In genomic region chr3:193869221-193870201, GRCh38 we compare ENCODE assay signal across 8 cellular contexts.
A peak's percentile ranks its signal among the peaks of the same experiment; 100 is the strongest.
DNase-seq lines count a peak whose midpoint lies in the region; ATAC-seq and TF ChIP-seq lines count a peak whose summit lies in the region.

No MANE protein-coding gene starts in this region.

- H3K9me3 ChIP-seq in heart right ventricle, result no peaks in the 10 kb centered on the region
- no peaks in the 10 kb centered on the region for H3K9me3 ChIP-seq in smooth muscle cell (replicated peaks; ENCODE audit: low read depth)

- intact Hi-C loops in activated CD4-positive, alpha-beta T cell treated with anti-CD3 and anti-CD28 coated beads for 36 hours (cut with DNase I, micrococcal nuclease), result no loop called here
- intact Hi-C loops in heart right ventricle (cut with DNase I), result loop anchor here in 2 of 10 donors (10.0 kb wide), 2 partner anchors 45 to 185 kb away; no protein-coding TSS in a partner anchor

- peaks cover 23% of the 10 kb centered on the region for H3K27me3 Mint-ChIP-seq in activated CD4-positive, alpha-beta T cell treated with anti-CD3 and anti-CD28 coated beads for 36 hours
- peaks cover 31% of the 10 kb centered on the region for H3K27me3 Mint-ChIP-seq in activated CD4-positive, alpha-beta T cell treated with anti-CD3 and anti-CD28 coated beads, Interleukin-2, amount 10 ng/mL, durations not matched to agents 7 days and 5 days
- peaks cover 47% of the 10 kb centered on the region for H3K27me3 Mint-ChIP-seq in WTC11 (ENCODE audit: low read depth)

- no peak overlapping the region for H3K27ac Mint-ChIP-seq in activated CD4-positive, alpha-beta T cell treated with anti-CD3 and anti-CD28 coated beads for 36 hours
- no peak overlapping the region for H3K27ac Mint-ChIP-seq in activated CD4-positive, alpha-beta T cell treated with anti-CD3 and anti-CD28 coated beads, Interleukin-2, amount 10 ng/mL, durations not matched to agents 7 days and 5 days
- H3K27ac Mint-ChIP-seq in WTC11, result no peak overlapping the region

- ATAC-seq in activated CD4-positive, alpha-beta T cell treated with anti-CD3 and anti-CD28 coated beads for 36 hours, result peak; percentile 72
- ATAC-seq in WTC11 (peak; percentile 82), heart right ventricle (peak; percentile 64 to 92 (median 78)), HG02884 (IDR thresholded peaks at IDR 0.05; ENCODE audit: unreplicated experiment) (no peak)

- peaks cover 5% of the 10 kb centered on the region for H3F3A ChIP-seq in smooth muscle cell (ENCODE audit: low read depth)

- 36 to 45% methylated on average over 68 to 71 of the region's 71 CpGs for WGBS in heart right ventricle, 2 donors
- 7% methylated on average over 71 of the region's 71 CpGs for WGBS in smooth muscle cell (ENCODE audit: low lambda C conversion rate)

- DNase-seq in activated CD4-positive, alpha-beta T cell treated with anti-CD3 and anti-CD28 coated beads for 36 hours, result peak; percentile 57
- DNase-seq in activated CD4-positive, alpha-beta T cell treated with anti-CD3 and anti-CD28 coated beads, Interleukin-2, amount 10 ng/mL, durations not matched to agents 7 days and 5 days, result no peak
- DNase-seq in WTC11 (ENCODE audit: low spot score) (peak; percentile 58), heart right ventricle (peak; percentile 40 to 51), smooth muscle cell (lab: John Stamatoyannopoulos, UW; ENCODE audit: unreplicated experiment) (peak; percentile 47), NCI-H2029 treated with DMSO at 0.1 percent for 48 hours (lab: John Stamatoyannopoulos, UW) (no peak), NCI-H2081 treated with DMSO at 0.1 percent for 48 hours (lab: John Stamatoyannopoulos, UW) (no peak)

- H3K9me3 Mint-ChIP-seq in activated CD4-positive, alpha-beta T cell treated with anti-CD3 and anti-CD28 coated beads for 36 hours (ENCODE audit: low read depth), result no peaks in the 10 kb centered on the region
- no peaks in the 10 kb centered on the region for H3K9me3 Mint-ChIP-seq in activated CD4-positive, alpha-beta T cell treated with anti-CD3 and anti-CD28 coated beads, Interleukin-2, amount 10 ng/mL, durations not matched to agents 7 days and 5 days
- no peaks in the 10 kb centered on the region for H3K9me3 Mint-ChIP-seq in WTC11

- no peaks in the 10 kb centered on the region for H3K36me3 ChIP-seq in heart right ventricle
- no peaks in the 10 kb centered on the region for H3K36me3 ChIP-seq in smooth muscle cell (ENCODE audit: low read depth)

- H2AFZ ChIP-seq in smooth muscle cell (ENCODE audit: low read depth), result peak overlapping the region; percentile 65

- peaks cover 0 to 28% (median 18%) of the 10 kb centered on the region in 7 donors for H3K27me3 ChIP-seq in heart right ventricle
- no peaks in the 10 kb centered on the region for H3K27me3 ChIP-seq in smooth muscle cell (ENCODE audit: low read depth)

- H3K4me1 Mint-ChIP-seq in activated CD4-positive, alpha-beta T cell treated with anti-CD3 and anti-CD28 coated beads for 36 hours, result peaks cover 5% of the 10 kb centered on the region
- H3K4me1 Mint-ChIP-seq in activated CD4-positive, alpha-beta T cell treated with anti-CD3 and anti-CD28 coated beads, Interleukin-2, amount 10 ng/mL, durations not matched to agents 7 days and 5 days, result peaks cover 10% of the 10 kb centered on the region
- peaks cover 40% of the 10 kb centered on the region for H3K4me1 Mint-ChIP-seq in WTC11

- H3K4me3 Mint-ChIP-seq in activated CD4-positive, alpha-beta T cell treated with anti-CD3 and anti-CD28 coated beads for 36 hours, result no peak overlapping the region
- no peak overlapping the region for H3K4me3 Mint-ChIP-seq in activated CD4-positive, alpha-beta T cell treated with anti-CD3 and anti-CD28 coated beads, Interleukin-2, amount 10 ng/mL, durations not matched to agents 7 days and 5 days
- peak overlapping the region; percentile 21; the same call in 1 of the 2 replicates for H3K4me3 Mint-ChIP-seq in WTC11

- H3K4me1 ChIP-seq in heart right ventricle, result peaks cover 0 to 23% (median 11%) of the 10 kb centered on the region in 9 donors
- H3K4me1 ChIP-seq in smooth muscle cell (ENCODE audit: low read depth), result peaks cover 23% of the 10 kb centered on the region

- POLR2A ChIA-PET in activated CD4-positive, alpha-beta T cell treated with anti-CD3 and anti-CD28 coated beads for 36 hours (lab: Charles Lee), result no interaction called here
- POLR2A ChIA-PET in activated CD4-positive, alpha-beta T cell treated with anti-CD3 and anti-CD28 coated beads, Interleukin-2, amount 10 ng/mL, durations not matched to agents 7 days and 5 days (lab: Charles Lee), result no interaction called here
- POLR2A ChIA-PET in WTC11 (lab: Charles Lee), result interaction anchor here (0.6 to 0.7 kb wide), 2 partner anchors 50 to 228 kb away, joined by 3 read pairs; no protein-coding TSS in a partner anchor

- CTCF ChIA-PET in activated CD4-positive, alpha-beta T cell treated with anti-CD3 and anti-CD28 coated beads for 36 hours (lab: Charles Lee), result interaction anchor here (0.6 kb wide), 1 partner anchor 16 kb away, joined by 3 read pairs; no protein-coding TSS in a partner anchor
- CTCF ChIA-PET in activated CD4-positive, alpha-beta T cell treated with anti-CD3 and anti-CD28 coated beads, Interleukin-2, amount 10 ng/mL, durations not matched to agents 7 days and 5 days (lab: Charles Lee), result interaction anchor here (1.4 kb wide), 1 partner anchor 272 kb away, joined by 3 read pairs; no protein-coding TSS in a partner anchor
- CTCF ChIA-PET in WTC11 (lab: Charles Lee), result interaction anchor here (0.6 to 1.2 kb wide), 2 partner anchors 212 to 446 kb away, joined by 3 read pairs; no protein-coding TSS in a partner anchor

- peak overlapping the region in 1 of 10 donors; percentile 4 for H3K27ac ChIP-seq in heart right ventricle
- H3K27ac ChIP-seq in smooth muscle cell (ENCODE audit: low read depth), result peak overlapping the region; percentile 81

- no peaks in the 10 kb centered on the region for H4K20me1 ChIP-seq in smooth muscle cell (ENCODE audit: low read depth)

- H3K79me2 ChIP-seq in smooth muscle cell (ENCODE audit: low read depth), result no peaks in the 10 kb centered on the region

- H3K4me3 ChIP-seq in heart right ventricle, result peak overlapping the region in 2 of 10 donors; percentile 7 to 14
- H3K4me3 ChIP-seq in smooth muscle cell, result peak overlapping the region; percentile 11

- no peaks in the 10 kb centered on the region for H3K36me3 Mint-ChIP-seq in activated CD4-positive, alpha-beta T cell treated with anti-CD3 and anti-CD28 coated beads for 36 hours (ENCODE audit: low read depth)
- H3K36me3 Mint-ChIP-seq in activated CD4-positive, alpha-beta T cell treated with anti-CD3 and anti-CD28 coated beads, Interleukin-2, amount 10 ng/mL, durations not matched to agents 7 days and 5 days (ENCODE audit: low read depth), result no peaks in the 10 kb centered on the region
- no peaks in the 10 kb centered on the region for H3K36me3 Mint-ChIP-seq in WTC11

- TF ChIP-seq CTCF in WTC11 (IDR thresholded peaks at IDR 0.05) (no peak), heart right ventricle (IDR thresholded peaks at IDR 0.05) (no peak), smooth muscle cell (IDR thresholded peaks at IDR 0.05; ENCODE audit: borderline replicate concordance, insufficient read depth, poor library complexity, severe bottlenecking) (no peak)

- H3K4me2 ChIP-seq in smooth muscle cell, result peak overlapping the region; percentile 74

- H3K9ac ChIP-seq in smooth muscle cell (ENCODE audit: low read depth), result peak overlapping the region; percentile 59

TF ChIP-seq in WTC11, 78 proteins besides CTCF, POLR2A, EP300 and RAD21 (continues in another document):
- TF ChIP-seq GABPB1 (CRISPR knock-in tag; IDR thresholded peaks at IDR 0.05), result no peak
- TF ChIP-seq IRF1 (CRISPR knock-in tag; IDR thresholded peaks at IDR 0.05), result no peak
- TF ChIP-seq GRHL2 (CRISPR knock-in tag; IDR thresholded peaks at IDR 0.05; ENCODE audit: insufficient replicate concordance, severe bottlenecking), result no peak
- no peak for TF ChIP-seq ARID4B (CRISPR knock-in tag; IDR thresholded peaks at IDR 0.05; ENCODE audit: borderline replicate concordance)
- no peak for TF ChIP-seq ELF4 (CRISPR knock-in tag; IDR thresholded peaks at IDR 0.05; ENCODE audit: low read depth)

Comparison
In these comparisons a context has a peak if more than half of its experiments do, and no peak if none do; other contexts are left out.
1. DNase-seq: peak in activated CD4-positive, alpha-beta T cell treated with anti-CD3 and anti-CD28 coated beads for 36 hours (single experiment), WTC11 (single experiment), heart right ventricle (2 of 2) and smooth muscle cell (single experiment); none in activated CD4-positive, alpha-beta T cell treated with anti-CD3 and anti-CD28 coated beads, Interleukin-2, amount 10 ng/mL, durations not matched to agents 7 days and 5 days (single experiment), NCI-H2029 treated with DMSO at 0.1 percent for 48 hours (single experiment) and NCI-H2081 treated with DMSO at 0.1 percent for 48 hours (single experiment).